28 cellular contexts compared by ENCODE assay signal in genomic region chr7:28524978-28525377, GRCh38.
"Had no signal": no experiment of that assay in that cellular context is flagged by ENCODE, and none has a peak within 500 bp of the region (broad histone marks: within the 10 kb centered on the region; RNA-seq: fewer than 3 reads in every experiment).

No MANE protein-coding gene starts in this region.

- H3K4me3 ChIP-seq: stomach, suprapubic skin, testis, thoracic aorta, thyroid gland, tibial artery, tibial nerve, transverse colon, upper lobe of left lung, upper lobe of right lung, uterus, vagina had no signal

- H3K36me3 Mint-ChIP-seq: stimulated activated effector memory CD8-positive, alpha-beta T cell treated with anti-CD3 and anti-CD28 coated beads, Interleukin-12 subunit alpha, Interleukin-12 subunit beta, amount 100 ng/mL, for 72 hours; stimulated activated memory B cell treated with anti-CD40 and anti-IgM and Interleukin-4, amounts not matched to agents 10 μg/mL and 1 μg/mL and 100 μg/mL, for 72 hours; stimulated activated naive B cell treated with anti-CD40 and anti-IgM and Interleukin-4, amounts not matched to agents 10 μg/mL and 1 μg/mL and 100 μg/mL, for 72 hours; type B pancreatic cell had no signal

- H3K9me3 Mint-ChIP-seq: stimulated activated effector memory CD8-positive, alpha-beta T cell treated with anti-CD3 and anti-CD28 coated beads, Interleukin-12 subunit alpha, Interleukin-12 subunit beta, amount 100 ng/mL, for 72 hours; stimulated activated memory B cell treated with anti-CD40 and anti-IgM and Interleukin-4, amounts not matched to agents 10 μg/mL and 1 μg/mL and 100 μg/mL, for 72 hours; stimulated activated naive B cell treated with anti-CD40 and anti-IgM and Interleukin-4, amounts not matched to agents 10 μg/mL and 1 μg/mL and 100 μg/mL, for 72 hours; stimulated activated naive CD8-positive, alpha-beta T cell treated with anti-CD3 and anti-CD28 coated beads, Interleukin-15, amount 100 ng/mL, for 72 hours; stimulated activated naive CD8-positive, alpha-beta T cell treated with anti-CD3 and anti-CD28 coated beads, Interleukin-15, Interleukin-2, amounts not matched to agents 100 ng/mL and 50 ng/mL, for 24 hours; type B pancreatic cell had no signal

- ATAC-seq: stimulated activated effector memory CD8-positive, alpha-beta T cell treated with anti-CD3 and anti-CD28 coated beads, Interleukin-12 subunit alpha, Interleukin-12 subunit beta, amount 100 ng/mL, for 72 hours; stimulated activated memory B cell treated with anti-CD40 and anti-IgM and Interleukin-4, amounts not matched to agents 10 μg/mL and 1 μg/mL and 100 μg/mL, for 72 hours; stimulated activated naive B cell treated with anti-CD40 and anti-IgM and Interleukin-4, amounts not matched to agents 10 μg/mL and 1 μg/mL and 100 μg/mL, for 72 hours; stimulated activated naive CD8-positive, alpha-beta T cell treated with anti-CD3 and anti-CD28 coated beads, Interleukin-15, amount 100 ng/mL, for 72 hours; stimulated activated naive CD8-positive, alpha-beta T cell treated with anti-CD3 and anti-CD28 coated beads, Interleukin-15, Interleukin-2, amounts not matched to agents 100 U/mL and 50 U/mL, for 24 hours; upper lobe of right lung had no signal

- H3K27me3 ChIP-seq: suprapubic skin, testis, thyroid gland, tibial artery, tibial nerve, transverse colon, upper lobe of left lung, upper lobe of right lung, uterus, vagina had no signal

- H3K4me1 Mint-ChIP-seq: stimulated activated effector memory CD8-positive, alpha-beta T cell treated with anti-CD3 and anti-CD28 coated beads, Interleukin-12 subunit alpha, Interleukin-12 subunit beta, amount 100 ng/mL, for 72 hours; stimulated activated naive CD8-positive, alpha-beta T cell treated with anti-CD3 and anti-CD28 coated beads, Interleukin-15, amount 100 ng/mL, for 72 hours had no signal

- H3K9me3 ChIP-seq: stomach, suprapubic skin, testis, thoracic aorta, thyroid gland, tibial artery, tibial nerve, transverse colon, upper lobe of left lung, upper lobe of right lung, uterus, vagina had no signal

- H3K4me1 ChIP-seq: transverse colon, uterus had no signal

- H3K27ac Mint-ChIP-seq: stimulated activated effector memory CD8-positive, alpha-beta T cell treated with anti-CD3 and anti-CD28 coated beads, Interleukin-12 subunit alpha, Interleukin-12 subunit beta, amount 100 ng/mL, for 72 hours; stimulated activated memory B cell treated with anti-CD40 and anti-IgM and Interleukin-4, amounts not matched to agents 10 μg/mL and 1 μg/mL and 100 μg/mL, for 72 hours; stimulated activated naive B cell treated with anti-CD40 and anti-IgM and Interleukin-4, amounts not matched to agents 10 μg/mL and 1 μg/mL and 100 μg/mL, for 72 hours; stimulated activated naive CD8-positive, alpha-beta T cell treated with anti-CD3 and anti-CD28 coated beads, Interleukin-15, amount 100 ng/mL, for 72 hours; stimulated activated naive CD8-positive, alpha-beta T cell treated with anti-CD3 and anti-CD28 coated beads, Interleukin-15, Interleukin-2, amounts not matched to agents 100 ng/mL and 50 ng/mL, for 24 hours; type B pancreatic cell had no signal

- DNase-seq: stimulated activated CD4-positive, alpha-beta T cell treated with anti-CD3 and anti-CD28 coated beads, Interleukin-2, amount 100 ng/mL, for 48 hours; stimulated activated CD4-positive, alpha-beta T cell treated with anti-CD3 and anti-CD28 coated beads, Interleukin-4, amount 100 ng/mL, for 1 hour; stimulated activated CD4-positive, alpha-beta T cell treated with anti-CD3 and anti-CD28 coated beads, Interleukin-4, amount 100 ng/mL, for 24 hours; stimulated activated CD4-positive, alpha-beta T cell treated with anti-CD3 and anti-CD28 coated beads, Interleukin-4, amount 100 ng/mL, for 4 hours; stimulated activated CD8-positive, alpha-beta memory T cell treated with anti-CD3 and anti-CD28 coated beads, Interleukin-4, amount 100 ng/mL, for 48 hours; stimulated activated naive B cell treated with anti-CD40 and anti-IgM and Interleukin-4, amounts not matched to agents 10 μg/mL and 1 μg/mL and 100 μg/mL, for 72 hours; stimulated activated naive CD4-positive, alpha-beta T cell; stimulated activated naive CD4-positive, alpha-beta T cell treated with Interleukin-2 at 50 U/mL for 16 hours; stimulated activated naive CD8-positive, alpha-beta T cell treated with anti-CD3 and anti-CD28 coated beads, Interleukin-15, amount 100 ng/mL, for 72 hours; stimulated activated naive CD8-positive, alpha-beta T cell treated with anti-CD3 and anti-CD28 coated beads, Interleukin-15, Interleukin-2, amounts not matched to agents 100 U/mL and 50 U/mL, for 24 hours; stomach; substantia nigra; testis; thyroid gland; tibial artery; transverse colon; trophoblast cell; upper lobe of left lung; upper lobe of right lung; uterus had no signal

- H3K27me3 Mint-ChIP-seq: stimulated activated memory B cell treated with anti-CD40 and anti-IgM and Interleukin-4, amounts not matched to agents 10 μg/mL and 1 μg/mL and 100 μg/mL, for 72 hours; stimulated activated naive CD8-positive, alpha-beta T cell treated with anti-CD3 and anti-CD28 coated beads, Interleukin-15, Interleukin-2, amounts not matched to agents 100 ng/mL and 50 ng/mL, for 24 hours had no signal

- H3K27ac ChIP-seq: stomach, suprapubic skin, testis, thoracic aorta, thyroid gland, tibial artery, tibial nerve, transverse colon, upper lobe of left lung, upper lobe of right lung, uterus, vagina had no signal

- H3K36me3 ChIP-seq: stomach, suprapubic skin, thoracic aorta, thyroid gland, tibial artery, tibial nerve, transverse colon, upper lobe of left lung, upper lobe of right lung, uterus, vagina had no signal

- H3K4me3 Mint-ChIP-seq: stimulated activated effector memory CD8-positive, alpha-beta T cell treated with anti-CD3 and anti-CD28 coated beads, Interleukin-12 subunit alpha, Interleukin-12 subunit beta, amount 100 ng/mL, for 72 hours; stimulated activated memory B cell treated with anti-CD40 and anti-IgM and Interleukin-4, amounts not matched to agents 10 μg/mL and 1 μg/mL and 100 μg/mL, for 72 hours; stimulated activated naive B cell treated with anti-CD40 and anti-IgM and Interleukin-4, amounts not matched to agents 10 μg/mL and 1 μg/mL and 100 μg/mL, for 72 hours; stimulated activated naive CD8-positive, alpha-beta T cell treated with anti-CD3 and anti-CD28 coated beads, Interleukin-15, amount 100 ng/mL, for 72 hours; stimulated activated naive CD8-positive, alpha-beta T cell treated with anti-CD3 and anti-CD28 coated beads, Interleukin-15, Interleukin-2, amounts not matched to agents 100 ng/mL and 50 ng/mL, for 24 hours; type B pancreatic cell had no signal
